ENCODE assay signal across 8 cellular contexts in the genomic region with DNA sequence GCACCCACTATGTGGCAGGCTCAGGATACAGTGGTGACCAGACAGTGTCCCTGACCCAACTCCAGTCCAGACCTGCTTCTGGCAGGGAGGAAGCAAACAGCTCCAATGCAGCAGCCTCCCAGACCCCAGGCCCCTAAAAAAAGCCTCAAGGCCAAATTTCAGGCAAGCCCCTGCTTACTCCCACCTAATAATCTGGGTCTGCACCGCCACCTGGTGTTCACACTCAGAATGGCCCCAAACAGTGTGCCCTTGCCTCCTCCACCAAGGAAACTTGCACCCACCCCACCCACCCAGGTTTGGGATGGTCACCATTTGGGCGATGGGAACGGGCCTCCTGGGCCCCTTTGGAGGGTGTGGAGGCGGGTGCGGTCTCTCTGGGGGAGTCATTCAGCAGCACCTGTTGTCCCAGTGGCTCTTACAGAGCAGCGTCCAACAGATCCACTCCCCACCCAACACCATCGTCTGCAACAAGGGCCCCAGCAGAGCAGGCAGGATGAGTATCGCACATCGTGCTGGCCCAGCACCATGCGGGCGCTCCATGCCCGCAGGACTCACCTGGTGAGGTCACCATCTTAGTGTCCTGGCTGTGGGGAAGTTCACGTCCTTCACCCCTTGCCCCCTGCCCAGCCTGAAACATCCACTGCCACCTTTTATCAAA. TPM values are rescaled to one million over a fixed set of nuclear protein-coding genes. Genes with fewer than 3 reads are reported as not detected.
DNase-seq lines count a peak whose midpoint lies in the region; ATAC-seq and TF ChIP-seq lines count a peak whose summit lies in the region.

No MANE protein-coding gene starts in this region.

- no peaks in the 10 kb centered on the region for H3K36me3 ChIP-seq in MM.1S (replicated peaks; ENCODE audit: insufficient read depth, low read length)
- H3K36me3 ChIP-seq in colonic mucosa = no peaks in the 10 kb centered on the region

- H3K27me3 ChIP-seq in MM.1S (replicated peaks; ENCODE audit: insufficient read depth, low read length) (peaks cover 24% of the 10 kb centered on the region), colonic mucosa (no peaks in the 10 kb centered on the region)

- no peaks in the 10 kb centered on the region for H3K27me3 Mint-ChIP-seq in activated CD4-positive, alpha-beta T cell treated with anti-CD3 and anti-CD28 coated beads for 36 hours

- peak; percentile 80 for TF ChIP-seq CTCF in GM12864 (IDR thresholded peaks at IDR 0.05; ENCODE audit: low read depth, low read length, missing control alignments)
- peak; percentile 50 for TF ChIP-seq CTCF in MM.1S (IDR thresholded peaks at IDR 0.05; ENCODE audit: low read length)
- peak; percentile 80 for TF ChIP-seq CTCF in colonic mucosa (IDR thresholded peaks at IDR 0.05)

- no peak overlapping the region for H3K27ac Mint-ChIP-seq in activated CD4-positive, alpha-beta T cell treated with anti-CD3 and anti-CD28 coated beads for 36 hours
- no peak overlapping the region for H3K27ac Mint-ChIP-seq in stimulated activated effector memory CD8-positive, alpha-beta T cell treated with anti-CD3 and anti-CD28 coated beads, Interleukin-12 subunit alpha, Interleukin-12 subunit beta, amount 100 ng/mL, for 72 hours

- no peaks in the 10 kb centered on the region for H3K36me3 Mint-ChIP-seq in activated CD4-positive, alpha-beta T cell treated with anti-CD3 and anti-CD28 coated beads for 36 hours (ENCODE audit: low read depth)
- H3K36me3 Mint-ChIP-seq in stimulated activated effector memory CD8-positive, alpha-beta T cell treated with anti-CD3 and anti-CD28 coated beads, Interleukin-12 subunit alpha, Interleukin-12 subunit beta, amount 100 ng/mL, for 72 hours = peaks cover 8% of the 10 kb centered on the region

- CTCF ChIA-PET in activated CD4-positive, alpha-beta T cell treated with anti-CD3 and anti-CD28 coated beads for 36 hours (lab: Charles Lee) = interaction anchor here (0.7 to 2.5 kb wide), 13 partner anchors 8 to 287 kb away, joined by 3 to 7 read pairs (median 4); partner anchors contain the start of gene MAPKAPK3

- ATAC-seq in activated CD4-positive, alpha-beta T cell treated with anti-CD3 and anti-CD28 coated beads for 36 hours = peak; percentile 78
- peak; percentile 61 for ATAC-seq in stimulated activated effector memory CD8-positive, alpha-beta T cell treated with anti-CD3 and anti-CD28 coated beads, Interleukin-12 subunit alpha, Interleukin-12 subunit beta, amount 100 ng/mL, for 72 hours
- ATAC-seq in GM18868 (IDR thresholded peaks at IDR 0.05; ENCODE audit: unreplicated experiment) (no peak), GM18858 (IDR thresholded peaks at IDR 0.05; ENCODE audit: unreplicated experiment) (no peak)

- POLR2A ChIA-PET in activated CD4-positive, alpha-beta T cell treated with anti-CD3 and anti-CD28 coated beads for 36 hours (lab: Charles Lee) = no interaction called here

- no peaks in the 10 kb centered on the region for H3K9me2 ChIP-seq in MM.1S (replicated peaks; ENCODE audit: insufficient read depth, low read length)

- H3K79me2 ChIP-seq in MM.1S (ENCODE audit: low read length) = no peaks in the 10 kb centered on the region

- no peak overlapping the region for H3K9ac ChIP-seq in MM.1S (ENCODE audit: low read length)
- H3K9ac ChIP-seq in colonic mucosa (ENCODE audit: low read depth in 2 of 2, low read length in 2 of 2) = no peak overlapping the region

- H3K4me3 ChIP-seq in GM12864 (ENCODE audit: low read depth, low read length) (no peak overlapping the region), MM.1S (ENCODE audit: low read length) (no peak overlapping the region), colonic mucosa (no peak overlapping the region)

- H3K4me3 Mint-ChIP-seq in activated CD4-positive, alpha-beta T cell treated with anti-CD3 and anti-CD28 coated beads for 36 hours = no peak overlapping the region
- no peak overlapping the region for H3K4me3 Mint-ChIP-seq in stimulated activated effector memory CD8-positive, alpha-beta T cell treated with anti-CD3 and anti-CD28 coated beads, Interleukin-12 subunit alpha, Interleukin-12 subunit beta, amount 100 ng/mL, for 72 hours

- no peaks in the 10 kb centered on the region for H3K4me1 Mint-ChIP-seq in activated CD4-positive, alpha-beta T cell treated with anti-CD3 and anti-CD28 coated beads for 36 hours
- H3K4me1 Mint-ChIP-seq in stimulated activated effector memory CD8-positive, alpha-beta T cell treated with anti-CD3 and anti-CD28 coated beads, Interleukin-12 subunit alpha, Interleukin-12 subunit beta, amount 100 ng/mL, for 72 hours = peaks cover 5% of the 10 kb centered on the region

- no peaks in the 10 kb centered on the region for H4K20me1 ChIP-seq in MM.1S (ENCODE audit: insufficient read depth, low read length)

- H3K9me3 ChIP-seq in MM.1S (replicated peaks; ENCODE audit: insufficient read depth, low read length) (no peaks in the 10 kb centered on the region), colonic mucosa (no peaks in the 10 kb centered on the region)

- intact Hi-C loops in activated CD4-positive, alpha-beta T cell treated with anti-CD3 and anti-CD28 coated beads for 36 hours (cut with DNase I, micrococcal nuclease) = loop anchor here in 1 of 2 experiments (1.0 kb wide), 1 partner anchor 114 kb away; no protein-coding TSS in a partner anchor
- intact Hi-C loops in colonic mucosa (cut with DNase I) = no loop called here

- no peak overlapping the region for H3K4me2 ChIP-seq in MM.1S (ENCODE audit: low read depth, low read length)

- no peaks in the 10 kb centered on the region for H3K4me1 ChIP-seq in MM.1S (ENCODE audit: low read length)
- no peaks in the 10 kb centered on the region for H3K4me1 ChIP-seq in colonic mucosa

- no peaks in the 10 kb centered on the region for H3F3A ChIP-seq in MM.1S (ENCODE audit: insufficient read depth, low read length)

- no peak overlapping the region for H3K27ac ChIP-seq in MM.1S (ENCODE audit: low read length)
- H3K27ac ChIP-seq in colonic mucosa = no peak overlapping the region

- DNase-seq in GM12864 (ENCODE audit: low read depth) (no peak), MM.1S (peak; percentile 29), colonic mucosa (peak; percentile 63), medulla oblongata (ENCODE audit: extremely low spot score) (peak; percentile 54)
- DNase-seq in activated CD4-positive, alpha-beta T cell treated with anti-CD3 and anti-CD28 coated beads for 36 hours = peak; percentile 83
- peak; percentile 65 to 85 for DNase-seq in stimulated activated effector memory CD8-positive, alpha-beta T cell treated with anti-CD3 and anti-CD28 coated beads, Interleukin-12 subunit alpha, Interleukin-12 subunit beta, amount 100 ng/mL, for 72 hours (ENCODE audit: low spot score in 2 of 2)

- H3K9me3 Mint-ChIP-seq in activated CD4-positive, alpha-beta T cell treated with anti-CD3 and anti-CD28 coated beads for 36 hours (ENCODE audit: low read depth) = no peaks in the 10 kb centered on the region
- no peaks in the 10 kb centered on the region for H3K9me3 Mint-ChIP-seq in stimulated activated effector memory CD8-positive, alpha-beta T cell treated with anti-CD3 and anti-CD28 coated beads, Interleukin-12 subunit alpha, Interleukin-12 subunit beta, amount 100 ng/mL, for 72 hours

- no peak overlapping the region for H2AFZ ChIP-seq in MM.1S (ENCODE audit: low read length)

RNA-seq across cellular contexts. Expression of gene C3orf18, which starts 17.3 kb away (rescaled TPM):
- total RNA-seq in activated CD4-positive, alpha-beta T cell treated with anti-CD3 and anti-CD28 coated beads for 36 hours = 10 to 100 TPM; 31.7 to 31.9 TPM
- 1 to 10 TPM; 2.4 to 2.9 TPM for total RNA-seq in colonic mucosa

RNA-seq across cellular contexts. Expression of gene HEMK1, which starts 19.1 kb away (rescaled TPM):
- total RNA-seq in activated CD4-positive, alpha-beta T cell treated with anti-CD3 and anti-CD28 coated beads for 36 hours = 10 to 100 TPM; 61.6 to 77.7 TPM
- 10 to 100 TPM; 23.0 to 28.5 TPM for total RNA-seq in colonic mucosa

RNA-seq across cellular contexts. Expression of gene CACNA2D2, which starts 46.8 kb away (rescaled TPM):
- total RNA-seq in activated CD4-positive, alpha-beta T cell treated with anti-CD3 and anti-CD28 coated beads for 36 hours = 1 to 10 TPM; 1.1 to 1.5 TPM
- total RNA-seq in colonic mucosa = 1 to 10 TPM; 2.4 to 3.3 TPM

Comparison
In these comparisons a context has a peak if more than half of its experiments do, and no peak if none do; other contexts are left out.
1. ATAC-seq: peak in activated CD4-positive, alpha-beta T cell treated with anti-CD3 and anti-CD28 coated beads for 36 hours (single experiment) and stimulated activated effector memory CD8-positive, alpha-beta T cell treated with anti-CD3 and anti-CD28 coated beads, Interleukin-12 subunit alpha, Interleukin-12 subunit beta, amount 100 ng/mL, for 72 hours (single experiment); none in GM18868 (single experiment) and GM18858 (single experiment).
2. RNA of gene C3orf18, which starts 17.3 kb away (total RNA-seq): 31.7 to 31.9 TPM in activated CD4-positive, alpha-beta T cell treated with anti-CD3 and anti-CD28 coated beads for 36 hours; 2.4 to 2.9 TPM in colonic mucosa; every median in the first group is over 4 times any median in the second.
3. Peak in every context shown above with its lines, with median percentiles within 50 percentile points of each other: CTCF ChIP-seq.